1 cellular context compared by ENCODE assay signal in the genomic region with DNA sequence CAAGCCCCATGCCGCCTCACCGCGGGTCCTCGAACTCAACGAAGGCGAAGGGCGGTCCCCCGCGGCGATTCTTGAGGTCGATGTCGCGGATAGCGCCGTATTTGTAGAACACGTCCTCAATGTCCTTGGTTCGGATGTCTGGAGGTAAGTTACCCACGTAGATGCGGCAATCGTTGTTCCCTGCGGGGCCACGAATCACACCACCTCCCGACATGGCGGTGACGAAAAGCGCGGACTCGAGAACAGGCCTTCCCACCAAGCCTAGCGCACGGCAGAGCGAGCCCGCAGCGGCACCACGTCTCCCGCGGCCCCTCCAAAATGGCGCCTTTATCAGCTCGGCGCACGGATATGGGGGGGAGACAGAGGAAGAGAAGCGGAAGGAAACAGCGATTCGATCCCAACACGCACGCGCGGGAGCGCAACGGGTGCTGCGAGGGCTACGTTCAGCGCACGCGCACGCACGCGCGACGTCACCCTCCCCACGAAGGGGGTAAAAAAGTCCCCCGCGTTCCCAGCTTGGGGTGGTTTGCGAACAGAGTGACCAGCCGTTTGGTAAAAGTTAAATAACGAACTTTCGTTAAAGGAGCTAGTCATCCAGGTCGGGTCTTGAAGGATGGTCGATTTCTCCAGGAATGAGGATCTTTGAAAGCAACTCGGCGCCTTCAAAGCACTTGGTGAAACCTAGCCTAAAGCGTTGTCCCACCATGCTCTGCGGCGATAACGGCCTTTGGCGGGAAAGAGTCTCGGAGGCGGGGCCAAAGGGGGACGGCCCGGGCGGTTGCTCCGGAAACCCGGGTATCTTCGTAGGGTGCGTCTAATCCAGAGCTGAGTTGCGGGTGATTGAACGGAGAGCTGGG.
A peak's percentile ranks its signal among the peaks of the same experiment; 100 is the strongest.
TF ChIP-seq lines count a peak whose summit lies in the region.

A gene with protein sequence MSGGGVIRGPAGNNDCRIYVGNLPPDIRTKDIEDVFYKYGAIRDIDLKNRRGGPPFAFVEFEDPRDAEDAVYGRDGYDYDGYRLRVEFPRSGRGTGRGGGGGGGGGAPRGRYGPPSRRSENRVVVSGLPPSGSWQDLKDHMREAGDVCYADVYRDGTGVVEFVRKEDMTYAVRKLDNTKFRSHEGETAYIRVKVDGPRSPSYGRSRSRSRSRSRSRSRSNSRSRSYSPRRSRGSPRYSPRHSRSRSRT (minus strand): TSS at position 323 of the 857 bp plus-strand sequence. CDS start 109 bp downstream, at position 214.

TF ChIP-seq in IMR-90, 13 proteins besides CTCF, POLR2A, EP300 and RAD21 (continued from another document):
- TF ChIP-seq MAFK (IDR thresholded peaks at IDR 0.05; ENCODE audit: low read depth, low read length) (no peak), CEBPB (IDR thresholded peaks at IDR 0.05; ENCODE audit: low read depth, low read length) (no peak), BHLHE40 (IDR thresholded peaks at IDR 0.05; ENCODE audit: low read depth, low read length) (peak; percentile 61; the same call in 1 of the 2 replicates)
